8 cellular contexts compared by ENCODE assay signal in the genomic region with DNA sequence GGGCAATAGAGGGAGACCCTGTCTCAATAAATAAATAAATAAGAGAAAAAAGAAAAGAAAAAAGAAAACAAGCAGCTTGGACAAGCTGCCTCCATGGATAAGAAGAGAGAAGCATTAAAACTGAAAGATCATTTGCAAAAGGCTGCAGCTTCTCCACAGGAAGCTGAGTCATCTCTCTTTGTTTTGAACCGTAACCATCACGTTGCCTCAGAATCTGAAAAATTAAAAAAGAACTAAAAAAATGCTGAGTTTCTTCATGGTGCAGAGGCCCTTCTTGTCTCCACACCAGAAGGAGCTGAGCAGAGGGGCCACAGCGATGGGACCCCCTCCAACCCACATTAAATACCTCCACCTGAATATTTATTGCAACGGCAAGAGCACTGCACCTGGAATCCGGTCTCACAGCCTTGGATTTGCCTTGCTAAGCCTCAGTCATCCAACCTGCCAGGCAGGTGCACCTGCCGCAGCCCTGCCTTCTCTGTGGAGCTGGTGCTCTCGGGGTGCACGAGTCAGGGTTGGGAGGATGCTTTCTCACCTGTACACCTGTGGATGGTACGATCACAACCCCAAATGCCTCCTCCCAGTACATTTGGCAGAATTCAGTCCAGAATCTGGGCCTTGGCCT. TPM values are rescaled to one million over a fixed set of nuclear protein-coding genes. Genes with fewer than 3 reads are reported as not detected.
DNase-seq lines count a peak whose midpoint lies in the region; ATAC-seq, FAIRE-seq and TF ChIP-seq lines count a peak whose summit lies in the region.

No MANE protein-coding gene starts in this region.

- H3K27ac ChIP-seq in GM12878 (ENCODE audit: control insufficient read depth, insufficient read depth) (peak overlapping the region; percentile 84), sigmoid colon (peak overlapping the region in 2 of 4 donors; percentile 30 to 54)

- peak; percentile 58 to 66 for ATAC-seq in activated CD4-positive, CD25-positive, alpha-beta regulatory T cell treated with anti-CD3 and anti-CD28 coated beads, Interleukin-2, amount 50 U/mL, for 24 hours
- ATAC-seq in GM21825 (IDR thresholded peaks at IDR 0.05; ENCODE audit: unreplicated experiment): peak; percentile 56
- peak; percentile 74 for ATAC-seq in GM12878

- H3K4me3 ChIP-seq in GM12878: peak overlapping the region; percentile 50; the same call in 1 of the 2 replicates
- no peak overlapping the region for H3K4me3 ChIP-seq in sigmoid colon

- TF ChIP-seq EP300 in GM12878 (IDR thresholded peaks at IDR 0.05; ENCODE audit: borderline replicate concordance in 1 of 2, control insufficient read depth in 1 of 2, low read depth in 2 of 2, low read length in 2 of 2) (peak in 1 of 2 experiments; percentile 41; a peak in 2 of 4 replicates), sigmoid colon (IDR thresholded peaks at IDR 0.05) (no peak)

- TF ChIP-seq POLR2A in GM12878 (IDR thresholded peaks at IDR 0.05; ENCODE audit: low read depth, low read length) (no peak), sigmoid colon (IDR thresholded peaks at IDR 0.05) (no peak)

- peak overlapping the region; percentile 46; the same call in 1 of the 2 replicates for H2AFZ ChIP-seq in GM12878 (ENCODE audit: control insufficient read depth, low read depth, low read length)

- WGBS in GM12878 (ENCODE audit: insufficient coverage, insufficient replicate concordance, low lambda C conversion rate, missing lambda C conversion rate): 5% methylated on average over 9 of the region's 9 CpGs
- 13 to 29% methylated on average over 9 of the region's 9 CpGs for WGBS in sigmoid colon, 2 donors

- BruUV-seq in GM12878 (replicated peaks; lab: Mats Ljungman, UMichigan): no TSS peak

- SMC1A ChIA-PET in GM12878 (lab: Charles Lee; ENCODE audit: uncharacterized antibody, unreplicated experiment): interaction anchor here (1.1 to 11.0 kb wide), 20 partner anchors 10 to 206 kb away, joined by 3 to 111 read pairs (median 9); no protein-coding TSS in a partner anchor

- CTCF ChIA-PET in GM12878 (lab: Yijun Ruan, JAX): interaction anchor here (1.1 to 8.7 kb wide), 10 partner anchors 10 to 192 kb away, joined by 3 to 69 read pairs (median 8); no protein-coding TSS in a partner anchor

- H3K9me3 ChIP-seq in GM12878 (replicated peaks; ENCODE audit: control insufficient read depth, insufficient read depth, low read length): no peaks in the 10 kb centered on the region
- no peaks in the 10 kb centered on the region for H3K9me3 ChIP-seq in sigmoid colon

- H3K27me3 ChIP-seq in GM12878 (replicated peaks in 1 of 2; ENCODE audit: control insufficient read depth in 2 of 2, insufficient read depth in 2 of 2, low read length in 1 of 2) (no peaks in the 10 kb centered on the region), sigmoid colon (no peaks in the 10 kb centered on the region)

- DNase-seq in activated CD4-positive, CD25-positive, alpha-beta regulatory T cell (lab: John Stamatoyannopoulos, UW): no peak
- DNase-seq in NCI-H526 (lab: John Stamatoyannopoulos, UW) (peak; percentile 52 to 82), GM12878 (ENCODE audit: low read depth, low spot score) (no peak), posterior vena cava (ENCODE audit: low spot score) (peak; percentile 65), NCI-H82 (lab: John Stamatoyannopoulos, UW) (no peak), sigmoid colon (no peak)

- FAIRE-seq in GM12878 (lab: Jason Lieb, UNC): peak; percentile 88

- no peaks in the 10 kb centered on the region; a peak in 1 of 4 replicates for H3K36me3 ChIP-seq in GM12878 (ENCODE audit: control insufficient read depth in 2 of 2, insufficient read depth in 2 of 2, low read length in 1 of 2)
- H3K36me3 ChIP-seq in sigmoid colon: no peaks in the 10 kb centered on the region

- POLR2A ChIA-PET in GM12878 (lab: Charles Lee): interaction anchor here (0.6 to 5.0 kb wide), 10 partner anchors 11 to 192 kb away, joined by 3 to 36 read pairs (median 4); no protein-coding TSS in a partner anchor

- RAD21 ChIA-PET in GM12878 (lab: Charles Lee; ENCODE audit: unreplicated experiment): interaction anchor here (0.6 to 6.3 kb wide), 30 partner anchors 8 to 206 kb away, joined by 3 to 63 read pairs (median 5); no protein-coding TSS in a partner anchor

- peak overlapping the region; percentile 66 for H3K4me2 ChIP-seq in GM12878 (ENCODE audit: control insufficient read depth, insufficient read depth)

- peak overlapping the region; percentile 60 for H3K9ac ChIP-seq in GM12878 (ENCODE audit: control insufficient read depth, insufficient read depth, low read length)

- in situ Hi-C loops in GM12878 (cut with MboI): no loop called here

- H4K20me1 ChIP-seq in GM12878 (ENCODE audit: control insufficient read depth, insufficient read depth): no peaks in the 10 kb centered on the region

- TF ChIP-seq CTCF in GM12878 (IDR thresholded peaks at IDR 0.05 in 2 of 3, conservative IDR thresholded peaks at IDR 0.05 in 1 of 3; ENCODE audit: control insufficient read depth in 2 of 3, extremely low read depth in 1 of 3, insufficient read depth in 1 of 3, low read depth in 3 of 3, low read length in 3 of 3) (no peak), sigmoid colon (IDR thresholded peaks at IDR 0.05) (no peak)

- intact Hi-C loops in GM12878 (cut with micrococcal nuclease; ENCODE audit: unreplicated experiment) (no loop called here), posterior vena cava (cut with DNase I) (no loop called here), sigmoid colon (cut with DNase I) (no loop called here)

- no peaks in the 10 kb centered on the region; the same call in 1 of the 2 replicates for H3K79me2 ChIP-seq in GM12878 (ENCODE audit: control insufficient read depth, insufficient read depth, low read length)

- TF ChIP-seq RAD21 in GM12878 (IDR thresholded peaks at IDR 0.05; ENCODE audit: insufficient read depth, low read depth, low read length): no peak

- H3K4me1 ChIP-seq in GM12878 (ENCODE audit: control insufficient read depth, insufficient read depth, low read length): peaks cover 19% of the 10 kb centered on the region
- H3K4me1 ChIP-seq in sigmoid colon: peaks cover 0 to 23% (median 18%) of the 10 kb centered on the region in 4 donors

TF ChIP-seq in GM12878, 131 proteins besides CTCF, POLR2A, EP300 and RAD21 (continues in another document):
- TF ChIP-seq NFIC (IDR thresholded peaks at IDR 0.05; ENCODE audit: low read depth, low read length) (0 out of 2 replicates have a peak, but pooled peaks have one; percentile 42), YBX1 (IDR thresholded peaks at IDR 0.05) (no peak), CBX3 (IDR thresholded peaks at IDR 0.05; ENCODE audit: borderline replicate concordance, low read depth) (no peak), TCF3 (IDR thresholded peaks at IDR 0.05; ENCODE audit: borderline replicate concordance, insufficient read depth, low read depth, low read length) (0 out of 2 replicates have a peak, but pooled peaks have one; percentile 29), JUNB (IDR thresholded peaks at IDR 0.05) (peak; percentile 67), ZBED1 (IDR thresholded peaks at IDR 0.05; ENCODE audit: borderline replicate concordance) (no peak), YY1 (IDR thresholded peaks at IDR 0.05; ENCODE audit: low read depth, low read length) (0 out of 2 replicates have a peak, but pooled peaks have one; percentile 15), NR2C1 (IDR thresholded peaks at IDR 0.05) (no peak), IKZF1 (conservative IDR thresholded peaks at IDR 0.05) (no peak), BHLHE40 (IDR thresholded peaks at IDR 0.05; ENCODE audit: borderline replicate concordance in 1 of 2, low read depth in 2 of 2, low read length in 1 of 2) (peak; percentile 10 to 42; a peak in 2 of 4 replicates), HDGF (IDR thresholded peaks at IDR 0.05) (0 out of 2 replicates have a peak, but pooled peaks have one; percentile 21), SIN3A (IDR thresholded peaks at IDR 0.05; ENCODE audit: low read depth, low read length) (no peak; the same call in 1 of the 2 replicates), BACH1 (IDR thresholded peaks at IDR 0.05; ENCODE audit: borderline replicate concordance) (peak; percentile 74; the same call in 1 of the 2 replicates), ASH2L (IDR thresholded peaks at IDR 0.05; ENCODE audit: borderline replicate concordance, low read depth) (no peak)
- TF ChIP-seq, protein P1, sequence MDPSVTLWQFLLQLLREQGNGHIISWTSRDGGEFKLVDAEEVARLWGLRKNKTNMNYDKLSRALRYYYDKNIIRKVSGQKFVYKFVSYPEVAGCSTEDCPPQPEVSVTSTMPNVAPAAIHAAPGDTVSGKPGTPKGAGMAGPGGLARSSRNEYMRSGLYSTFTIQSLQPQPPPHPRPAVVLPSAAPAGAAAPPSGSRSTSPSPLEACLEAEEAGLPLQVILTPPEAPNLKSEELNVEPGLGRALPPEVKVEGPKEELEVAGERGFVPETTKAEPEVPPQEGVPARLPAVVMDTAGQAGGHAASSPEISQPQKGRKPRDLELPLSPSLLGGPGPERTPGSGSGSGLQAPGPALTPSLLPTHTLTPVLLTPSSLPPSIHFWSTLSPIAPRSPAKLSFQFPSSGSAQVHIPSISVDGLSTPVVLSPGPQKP (IDR thresholded peaks at IDR 0.05; ENCODE audit: low read depth, low read length): no peak

RNA-seq across cellular contexts. Expression of a gene that starts 28.1 kb away (rescaled TPM):
- 10.6 and 14.4 TPM in 2 replicates for total RNA-seq in GM12878 (2013; cell fraction: nucleolus; rRNA removed)
- total RNA-seq in GM12878 (2014; rRNA removed): 8.0 and 8.5 TPM in 2 replicates
- 3.1 and 3.9 TPM in 2 replicates for total RNA-seq in GM12878 (2014; rRNA removed; fragmentation: Illumina TruSeq; extraction: Trizol)
- total RNA-seq in GM12878 (2021): 40.5 and 40.6 TPM in 2 replicates
- polyA plus RNA-seq in GM12878 (2011; ENCODE audit: low read depth): 4.9 TPM
- polyA plus RNA-seq in GM12878 (2011; rRNA removed): 4.7 and 6.8 TPM in 2 replicates
- polyA plus RNA-seq in GM12878 (2011; cell fraction: cytosol; rRNA removed): 9.0 and 15.7 TPM in 2 replicates
- polyA plus RNA-seq in GM12878 (2011; cell fraction: nucleus; rRNA removed): 32.9 and 42.5 TPM in 2 replicates
- 11.0 and 15.1 TPM in 2 replicates for polyA plus RNA-seq in GM12878 (2012)
- polyA plus RNA-seq in GM12878 (2014; fragmentation: Illumina TruSeq; extraction: Trizol): 6.5 and 14.9 TPM in 2 replicates
- polyA plus RNA-seq in GM12878 (2014; fragmentation: Nextera tagmentation; extraction: Ambion mirVana): 1 to 10 TPM; 2.6 to 6.2 TPM
- polyA plus RNA-seq in GM12878 (2014; rRNA removed): 16.5 and 21.9 TPM in 2 replicates
- polyA plus RNA-seq in GM12878 (2016; fragmentation: Nextera tagmentation; extraction: Ambion mirVana): 10 to 100 TPM in 1 of 2 experiments, 1 to 10 TPM in 1; 7.3 to 23.8 TPM
- 4.6 and 11.5 TPM in 2 replicates for polyA minus RNA-seq in GM12878 (2011; rRNA and poly(A)+ RNA removed)
- polyA minus RNA-seq in GM12878 (2011; cell fraction: cytosol; rRNA and poly(A)+ RNA removed): 18.1 and 22.3 TPM in 2 replicates
- 8.6 and 14.6 TPM in 2 replicates for polyA minus RNA-seq in GM12878 (2011; cell fraction: nucleus; rRNA and poly(A)+ RNA removed)
- 1 to 10 TPM; 1.1 to 1.5 TPM for total RNA-seq in posterior vena cava
- 1 to 10 TPM in 2 of 4 donors, under 1 TPM in 2; 0.27 to 3.2 (median 1.2) TPM for total RNA-seq in sigmoid colon
- 1 to 10 TPM; 1.2 to 8.1 (median 3.6) TPM for polyA plus RNA-seq in sigmoid colon

Comparison
In these comparisons a context has a peak if more than half of its experiments do, and no peak if none do; other contexts are left out.
1. DNase-seq: peak in NCI-H526 (2 of 2) and posterior vena cava (single experiment); none in activated CD4-positive, CD25-positive, alpha-beta regulatory T cell (0 of 4), GM12878 (single experiment), NCI-H82 (single experiment) and sigmoid colon (single experiment).
2. Peak in every context shown above with its lines, with median percentiles within 50 percentile points of each other: ATAC-seq.